In the genomic region with DNA sequence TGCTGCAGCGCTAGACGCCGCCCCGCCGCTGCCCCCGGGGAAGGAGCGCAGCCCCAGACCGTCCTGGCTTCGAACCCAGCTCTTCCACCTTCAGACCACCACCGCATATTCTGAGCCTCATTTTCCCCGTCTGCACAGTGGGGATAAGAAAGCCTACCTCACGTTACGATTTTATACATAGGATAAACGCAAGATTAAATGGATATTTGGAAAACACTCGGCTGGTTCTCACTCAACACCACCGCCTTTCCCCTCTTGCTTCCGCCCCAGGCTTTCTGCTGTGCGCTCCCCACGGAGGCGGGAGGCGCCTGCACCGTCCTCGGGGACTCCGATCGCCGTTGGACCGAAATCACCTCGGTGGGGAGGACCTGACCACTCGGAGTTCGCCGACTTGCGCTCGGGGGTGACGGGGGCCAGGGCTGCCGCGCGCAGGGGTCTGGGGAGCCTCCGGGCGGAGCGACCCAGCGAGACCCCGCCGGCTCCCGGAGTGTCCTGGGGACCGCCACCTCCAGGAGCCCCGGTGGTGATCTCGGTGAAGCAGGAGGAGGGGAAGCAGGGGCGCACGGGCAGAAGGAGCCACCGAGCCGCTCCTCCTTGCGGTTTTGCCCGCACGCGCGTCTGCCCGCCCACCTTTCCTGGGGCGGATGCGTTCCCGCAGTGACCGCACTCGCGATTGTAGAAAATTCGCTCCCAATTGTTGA, we compare ENCODE assay signal across 8 cellular contexts. TPM values are rescaled to one million over a fixed set of nuclear protein-coding genes. Genes with fewer than 3 reads are reported as not detected.
DNase-seq lines count a peak whose midpoint lies in the region; ATAC-seq and TF ChIP-seq lines count a peak whose summit lies in the region.

No MANE protein-coding gene starts in this region.

- ATAC-seq in GM19023 (IDR thresholded peaks at IDR 0.05; ENCODE audit: unreplicated experiment) (peak; percentile 10), memory B cell (ENCODE audit: low read depth) (peak; percentile 6)
- peak; percentile 9 for ATAC-seq in stimulated activated naive CD8-positive, alpha-beta T cell treated with anti-CD3 and anti-CD28 coated beads, Interleukin-15, Interleukin-2, amounts not matched to agents 100 U/mL and 50 U/mL, for 24 hours

- DNase-seq in AG04450 (ENCODE audit: low read depth, low spot score) = no peak
- DNase-seq in activated CD4-positive, CD25-positive, alpha-beta regulatory T cell treated with anti-CD3 and anti-CD28 coated beads, Interleukin-2, amount 50 U/mL, for 72 hours = peak; percentile 58
- peak in 1 of 2 donors; percentile 47 for DNase-seq in memory B cell (ENCODE audit: low spot score in 2 of 2)
- DNase-seq in stimulated activated naive CD8-positive, alpha-beta T cell treated with anti-CD3 and anti-CD28 coated beads, Interleukin-15, Interleukin-2, amounts not matched to agents 100 U/mL and 50 U/mL, for 24 hours = peak; percentile 71
- no peak for DNase-seq in GDM1 (lab: John Stamatoyannopoulos, UW)

- H3K4me1 Mint-ChIP-seq in dendritic cell treated with granulocyte-macrophage colony-stimulating factor and Interleukin-4, amounts not matched to agents 40 ng/mL and 50 ng/mL, for 4 days (ENCODE audit: low read depth) = peaks cover 68% of the 10 kb centered on the region
- H3K4me1 Mint-ChIP-seq in memory B cell = peaks cover 46% of the 10 kb centered on the region

- H3K9me3 Mint-ChIP-seq in dendritic cell treated with granulocyte-macrophage colony-stimulating factor and Interleukin-4, amounts not matched to agents 40 ng/mL and 50 ng/mL, for 4 days = no peaks in the 10 kb centered on the region
- H3K9me3 Mint-ChIP-seq in memory B cell = no peaks in the 10 kb centered on the region

- POLR2A ChIA-PET in AG04450 (lab: Yijun Ruan, JAX) = no interaction called here

- H3K27me3 ChIP-seq in AG04450 (ENCODE audit: control insufficient read depth, insufficient read depth, low read length) (no peaks in the 10 kb centered on the region), HUES6 (ENCODE audit: control insufficient read depth, insufficient read depth, low read length) (peaks cover 30% of the 10 kb centered on the region)

- peak overlapping the region; percentile 83 for H3K4me3 Mint-ChIP-seq in dendritic cell treated with granulocyte-macrophage colony-stimulating factor and Interleukin-4, amounts not matched to agents 40 ng/mL and 50 ng/mL, for 4 days
- H3K4me3 Mint-ChIP-seq in memory B cell = peak overlapping the region; percentile 95

- H3K4me3 ChIP-seq in AG04450 (ENCODE audit: low read depth, low read length) (peak overlapping the region; percentile 73), HUES6 (ENCODE audit: low read depth, low read length) (peak overlapping the region; percentile 73)

- peaks cover 18% of the 10 kb centered on the region for H3K4me1 ChIP-seq in HUES6 (ENCODE audit: control insufficient read depth, insufficient read depth, low read length)

- H3K27ac ChIP-seq in AG04450 (ENCODE audit: low read depth, low read length) = peak overlapping the region; percentile 70
- H3K27ac ChIP-seq in HUES6 (ENCODE audit: low read depth, low read length) = no peak overlapping the region

- H3K9ac ChIP-seq in HUES6 (ENCODE audit: low read length) = peak overlapping the region; percentile 62

- no peaks in the 10 kb centered on the region for H3K27me3 Mint-ChIP-seq in dendritic cell treated with granulocyte-macrophage colony-stimulating factor and Interleukin-4, amounts not matched to agents 40 ng/mL and 50 ng/mL, for 4 days
- no peaks in the 10 kb centered on the region for H3K27me3 Mint-ChIP-seq in memory B cell

- peaks cover 20% of the 10 kb centered on the region for H3K36me3 Mint-ChIP-seq in dendritic cell treated with granulocyte-macrophage colony-stimulating factor and Interleukin-4, amounts not matched to agents 40 ng/mL and 50 ng/mL, for 4 days (ENCODE audit: low read depth)
- no peaks in the 10 kb centered on the region for H3K36me3 Mint-ChIP-seq in memory B cell

- TF ChIP-seq CTCF in AG04450 (IDR thresholded peaks at IDR 0.05; ENCODE audit: low read depth, low read length) = no peak

- peak overlapping the region; percentile 92 for H3K27ac Mint-ChIP-seq in dendritic cell treated with granulocyte-macrophage colony-stimulating factor and Interleukin-4, amounts not matched to agents 40 ng/mL and 50 ng/mL, for 4 days
- H3K27ac Mint-ChIP-seq in memory B cell = peak overlapping the region; percentile 87

- H3K36me3 ChIP-seq in HUES6 (ENCODE audit: control insufficient read depth, insufficient read depth, low read length) = no peaks in the 10 kb centered on the region

- H3K9me3 ChIP-seq in AG04450 (ENCODE audit: control insufficient read depth, insufficient read depth, low read length) (no peaks in the 10 kb centered on the region; the same call in 1 of the 2 replicates), HUES6 (ENCODE audit: control insufficient read depth, insufficient read depth, low read depth, low read length) (no peaks in the 10 kb centered on the region)

- intact Hi-C loops in dendritic cell treated with granulocyte-macrophage colony-stimulating factor and Interleukin-4, amounts not matched to agents 40 ng/mL and 50 ng/mL, for 4 days (cut with micrococcal nuclease) = loop anchor here (5.0 kb wide), 1 partner anchor 314 kb away; no protein-coding TSS in a partner anchor

- CTCF ChIA-PET in AG04450 (lab: Charles Lee) = interaction anchor here (1.0 to 3.0 kb wide), 4 partner anchors 9 to 313 kb away, joined by 4 to 22 read pairs (median 6); no protein-coding TSS in a partner anchor

RNA-seq across cellular contexts. Expression of a gene that starts 4.0 kb away (rescaled TPM):
- polyA plus RNA-seq in AG04450 (2011; rRNA removed) = 1.3 TPM in 2 replicates
- 1.1 and 2.1 TPM in 2 replicates for polyA minus RNA-seq in AG04450 (2011; rRNA and poly(A)+ RNA removed)

Comparison
In these comparisons a context has a peak if more than half of its experiments do, and no peak if none do; other contexts are left out.
1. DNase-seq: peak in activated CD4-positive, CD25-positive, alpha-beta regulatory T cell treated with anti-CD3 and anti-CD28 coated beads, Interleukin-2, amount 50 U/mL, for 72 hours (single experiment) and stimulated activated naive CD8-positive, alpha-beta T cell treated with anti-CD3 and anti-CD28 coated beads, Interleukin-15, Interleukin-2, amounts not matched to agents 100 U/mL and 50 U/mL, for 24 hours (single experiment); none in AG04450 (single experiment) and GDM1 (single experiment).
2. Peak in every context shown above with its lines, with median percentiles within 50 percentile points of each other: ATAC-seq.